Comparison of ENCODE assay signal across 1 cellular context in genomic region chr19:39403331-39404312, GRCh38.
A peak's percentile ranks its signal among the peaks of the same experiment; 100 is the strongest.
TF ChIP-seq lines count a peak whose summit lies in the region.

No MANE protein-coding gene starts in this region.

TF ChIP-seq in endothelial cell of umbilical vein, 7 proteins besides CTCF, POLR2A, EP300 and RAD21 (continued from another document):
- TF ChIP-seq JUN (IDR thresholded peaks at IDR 0.05; ENCODE audit: borderline replicate concordance, insufficient read depth, insufficient read length, low read depth), result peak; percentile 59
